In the genomic region with DNA sequence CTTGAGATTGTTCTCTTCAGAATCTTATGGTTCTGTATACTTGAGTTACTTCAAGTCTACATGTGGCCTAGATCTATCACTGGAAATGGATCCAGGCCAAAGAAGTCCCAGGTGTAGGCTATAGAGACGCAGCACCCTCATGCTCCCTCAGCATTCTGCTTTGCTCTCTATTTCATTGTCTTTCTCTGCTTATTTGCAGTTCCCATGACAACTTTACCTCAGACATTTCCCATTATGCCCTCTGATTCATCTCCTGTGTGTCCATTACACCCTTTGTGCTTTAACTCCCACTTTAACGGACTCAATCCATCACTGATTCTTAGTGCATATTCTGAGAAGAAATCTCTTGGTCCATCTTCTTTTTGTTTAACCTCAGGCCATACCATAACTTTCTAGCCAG, we compare ENCODE assay signal across 29 cellular contexts.
DNase-seq lines count a peak whose midpoint lies in the region; ATAC-seq, FAIRE-seq and TF ChIP-seq lines count a peak whose summit lies in the region.
"Had no signal": no experiment of that assay in that cellular context is flagged by ENCODE, and none has a peak within 500 bp of the region (broad histone marks: within the 10 kb centered on the region; RNA-seq: fewer than 3 reads in every experiment).

No MANE protein-coding gene starts in this region.

- no peaks in the 10 kb centered on the region for H3K9me2 ChIP-seq in PC-3 (replicated peaks; ENCODE audit: low read length)

- H4K20me1 ChIP-seq in PC-3 (ENCODE audit: low read length) (no peaks in the 10 kb centered on the region), endothelial cell of umbilical vein (replicated peaks; ENCODE audit: control insufficient read depth, extremely low read depth, insufficient read depth, low read length) (no peaks in the 10 kb centered on the region)

- no peak for TF ChIP-seq POLR2A in endothelial cell of umbilical vein (IDR thresholded peaks at IDR 0.05; ENCODE audit: low read depth, low read length)

- no peak overlapping the region for H3K4me2 ChIP-seq in PC-3 (ENCODE audit: low read length)
- H3K4me2 ChIP-seq in endothelial cell of umbilical vein (ENCODE audit: insufficient read depth, low read length), result no peak overlapping the region
- H3K4me2 ChIP-seq in trophoblast cell (ENCODE audit: low read length), result no peak overlapping the region

- H3F3A ChIP-seq in PC-3 (ENCODE audit: low read length, unreplicated experiment), result no peaks in the 10 kb centered on the region

- no peak overlapping the region for H3K14ac ChIP-seq in trophoblast cell (ENCODE audit: low read length)

- H3K27ac ChIP-seq in PC-3 (ENCODE audit: low read length), result no peak overlapping the region
- H3K27ac ChIP-seq in endothelial cell of umbilical vein (ENCODE audit: insufficient read depth, low read depth, low read length), result no peak overlapping the region
- H3K27ac ChIP-seq in trophoblast cell (ENCODE audit: low read depth, low read length), result peak overlapping the region; percentile 14
- H3K27ac ChIP-seq: HL-60, ovary, right atrium auricular region, SJSA1, spleen, transverse colon had no signal

- H4K8ac ChIP-seq in trophoblast cell (ENCODE audit: low read depth, low read length), result no peak overlapping the region

- H3K9ac ChIP-seq in PC-3 (ENCODE audit: low read length), result no peak overlapping the region
- H3K9ac ChIP-seq in endothelial cell of umbilical vein (replicated peaks; ENCODE audit: extremely low read depth, insufficient read depth, low read length), result no peak overlapping the region
- H3K9ac ChIP-seq in trophoblast cell (ENCODE audit: low read length), result no peak overlapping the region

- H2BK12ac ChIP-seq in trophoblast cell (ENCODE audit: low read length), result no peak overlapping the region

- intact Hi-C loops in PC-3 (cut with micrococcal nuclease), result no loop called here
- intact Hi-C loops in endothelial cell of umbilical vein (cut with micrococcal nuclease), result no loop called here

- H3K27me3 ChIP-seq in PC-3 (ENCODE audit: low read length) (no peaks in the 10 kb centered on the region), endothelial cell of umbilical vein (ENCODE audit: control insufficient read depth in 2 of 2, insufficient read depth in 2 of 2, low read length in 2 of 2) (no peaks in the 10 kb centered on the region), trophoblast cell (ENCODE audit: insufficient read depth, low read length) (no peaks in the 10 kb centered on the region)
- H3K27me3 ChIP-seq: ovary, right atrium auricular region, SJSA1, spleen, transverse colon had no signal

- H2AK5ac ChIP-seq in trophoblast cell (ENCODE audit: low read length), result no peak overlapping the region

- H2BK120ac ChIP-seq in trophoblast cell (ENCODE audit: insufficient read depth, low read length, poor library complexity), result no peak overlapping the region

- CTCF ChIA-PET in PC-3 (lab: Charles Lee) (no interaction called here), endothelial cell of umbilical vein (lab: Charles Lee) (no interaction called here)

- no peak overlapping the region for H3K4ac ChIP-seq in trophoblast cell (ENCODE audit: low read depth, low read length)

- no CpG with 5 or more reads among the region's 2 CpGs for WGBS in trophoblast cell (ENCODE audit: extremely low coverage, insufficient coverage, insufficient read length)

- H2BK5ac ChIP-seq in trophoblast cell (ENCODE audit: low read depth, low read length, poor library complexity), result no peak overlapping the region

- DNase-seq in HT1080 (ENCODE audit: low read depth) (peak; percentile 48), PC-3 (peak; percentile 24), endothelial cell of umbilical vein (ENCODE audit: low read depth, low spot score) (peak; percentile 42), trophoblast cell (peak; percentile 40 to 69), medulla oblongata (ENCODE audit: extremely low spot score) (no peak), OCI-M2 (lab: John Stamatoyannopoulos, UW; ENCODE audit: unreplicated experiment) (no peak)
- DNase-seq: activated CD4-positive, alpha-beta T cell treated with anti-CD3 and anti-CD28 coated beads, Interleukin-2, amount 50 U/mL, for 4 hours; activated naive CD4-positive, alpha-beta T cell treated with anti-CD3 and anti-CD28 coated beads, Interleukin-2, amount 50 U/mL, for 16 hours; amygdala; C1 segment of cervical spinal cord; central memory CD4-positive, alpha-beta T cell; COR-L47; hypothalamus; Kasumi-1; mucosa of descending colon; NCI-H1048; NCI-H1694 treated with DMSO at 0.1 percent for 48 hours; NCI-H2171 treated with DMSO at 0.1 percent for 48 hours; NCI-H524; ovary; spleen; stimulated activated CD4-positive, alpha-beta T cell treated with anti-CD3 and anti-CD28 coated beads, Interleukin-2, amount 100 ng/mL, for 48 hours; T-cell; transverse colon had no signal

- no peak overlapping the region for H3K18ac ChIP-seq in trophoblast cell (ENCODE audit: low read length)

- POLR2A ChIA-PET in PC-3 (lab: Charles Lee; ENCODE audit: unreplicated experiment), result no interaction called here
- POLR2A ChIA-PET in endothelial cell of umbilical vein (lab: Charles Lee), result no interaction called here

- no peaks in the 10 kb centered on the region for H3K79me2 ChIP-seq in PC-3 (ENCODE audit: low read length)
- H3K79me2 ChIP-seq in endothelial cell of umbilical vein (ENCODE audit: control insufficient read depth, insufficient read depth, low read length), result no peaks in the 10 kb centered on the region
- H3K79me2 ChIP-seq in trophoblast cell (ENCODE audit: control insufficient read depth, insufficient read depth, low read length, poor library complexity), result no peaks in the 10 kb centered on the region

- no peaks in the 10 kb centered on the region for H3K4me1 ChIP-seq in PC-3 (ENCODE audit: insufficient read depth, low read length)
- peaks cover 4% of the 10 kb centered on the region for H3K4me1 ChIP-seq in endothelial cell of umbilical vein (ENCODE audit: control insufficient read depth, extremely low read depth, insufficient read depth, low read length)
- H3K4me1 ChIP-seq in trophoblast cell (ENCODE audit: control insufficient read depth in 1 of 2, insufficient read depth in 2 of 2, low read length in 2 of 2), result peaks cover 0 to 2% of the 10 kb centered on the region in 2 experiments
- H3K4me1 ChIP-seq: right atrium auricular region, SJSA1, transverse colon had no signal

- no peak for ATAC-seq in PC-3
- ATAC-seq in GM18498 (IDR thresholded peaks at IDR 0.05; ENCODE audit: unreplicated experiment), result no peak
- ATAC-seq: mucosa of descending colon; natural killer cell treated with Interleukin-12 subunit alpha and Interleukin-12 subunit beta and Interleukin-15 and Interleukin-18, amount 100 ng/mL, for 72 hours; T-cell had no signal

- no peak for FAIRE-seq in endothelial cell of umbilical vein (lab: Jason Lieb, UNC)

- H2AFZ ChIP-seq in PC-3 (ENCODE audit: low read length) (peak overlapping the region; percentile 29; the same call in 1 of the 2 replicates), endothelial cell of umbilical vein (ENCODE audit: low read depth, low read length) (no peak overlapping the region), trophoblast cell (ENCODE audit: insufficient read depth, low read length, poor library complexity) (no peak overlapping the region)

- H3K23ac ChIP-seq in trophoblast cell (ENCODE audit: low read length), result no peak overlapping the region

- H3K36me3 ChIP-seq in PC-3 (ENCODE audit: low read depth, low read length), result no peaks in the 10 kb centered on the region
- no peaks in the 10 kb centered on the region for H3K36me3 ChIP-seq in endothelial cell of umbilical vein (ENCODE audit: control insufficient read depth in 2 of 2, extremely low read depth in 1 of 2, insufficient read depth in 2 of 2, low read length in 2 of 2)
- H3K36me3 ChIP-seq in trophoblast cell (ENCODE audit: control insufficient read depth in 1 of 2, insufficient read depth in 2 of 2, low read length in 2 of 2), result peaks cover 0 to 3% of the 10 kb centered on the region in 2 experiments
- H3K36me3 ChIP-seq: ovary, right atrium auricular region, SJSA1, spleen, transverse colon had no signal

- no peaks in the 10 kb centered on the region for H3K9me1 ChIP-seq in endothelial cell of umbilical vein (replicated peaks; ENCODE audit: control insufficient read depth, extremely low read depth, insufficient read depth, low read length)

- no peak for TF ChIP-seq CTCF in PC-3 (conservative IDR thresholded peaks at IDR 0.05; ENCODE audit: low read depth, low read length)
- no peak for TF ChIP-seq CTCF in endothelial cell of umbilical vein (IDR thresholded peaks at IDR 0.05; ENCODE audit: extremely low read depth in 1 of 2, insufficient read depth in 1 of 2, low read depth in 1 of 2, low read length in 2 of 2)

- H3K4me3 ChIP-seq in PC-3 (ENCODE audit: low read length), result no peak overlapping the region
- no peak overlapping the region for H3K4me3 ChIP-seq in endothelial cell of umbilical vein (replicated peaks in 1 of 3; ENCODE audit: insufficient read depth in 1 of 3, low read depth in 1 of 3, low read length in 3 of 3)
- H3K4me3 ChIP-seq in trophoblast cell (ENCODE audit: low read depth, low read length), result no peak overlapping the region
- H3K4me3 ChIP-seq: mucosa of descending colon, ovary, right atrium auricular region, SJSA1, spleen, transverse colon had no signal

- H3K9me3 ChIP-seq in PC-3 (ENCODE audit: low read length) (no peaks in the 10 kb centered on the region), endothelial cell of umbilical vein (replicated peaks; ENCODE audit: control insufficient read depth, insufficient read depth, low read length) (no peaks in the 10 kb centered on the region), trophoblast cell (ENCODE audit: insufficient read depth, low read depth, low read length) (peaks cover 5% of the 10 kb centered on the region)
- H3K9me3 ChIP-seq: ovary, right atrium auricular region, SJSA1, transverse colon had no signal

- H4K91ac ChIP-seq in trophoblast cell (ENCODE audit: low read depth, low read length), result no peak overlapping the region

- H3K79me1 ChIP-seq in trophoblast cell (ENCODE audit: low read length), result no peaks in the 10 kb centered on the region

- dilution Hi-C loops in endothelial cell of umbilical vein (cut with MboI; ENCODE audit: extremely low pct_ligation_motif_present, low sequenced_read_pairs), result no loop called here

- no peak overlapping the region for H4K12ac ChIP-seq in trophoblast cell (ENCODE audit: low read depth, low read length)

- BruUV-seq in PC-3 (replicated peaks; lab: Mats Ljungman, UMichigan), result no TSS peak
- no TSS peak for BruUV-seq in endothelial cell of umbilical vein (replicated peaks; lab: Mats Ljungman, UMichigan)

TF ChIP-seq in endothelial cell of umbilical vein, 7 proteins besides CTCF, POLR2A, EP300 and RAD21 (continues in another document):
- TF ChIP-seq MYC (IDR thresholded peaks at IDR 0.05; ENCODE audit: low read depth, low read length), result no peak
- TF ChIP-seq JUN (IDR thresholded peaks at IDR 0.05; ENCODE audit: borderline replicate concordance, insufficient read depth, insufficient read length, low read depth), result no peak
- TF ChIP-seq, protein P1, sequence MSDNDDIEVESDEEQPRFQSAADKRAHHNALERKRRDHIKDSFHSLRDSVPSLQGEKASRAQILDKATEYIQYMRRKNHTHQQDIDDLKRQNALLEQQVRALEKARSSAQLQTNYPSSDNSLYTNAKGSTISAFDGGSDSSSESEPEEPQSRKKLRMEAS (IDR thresholded peaks at IDR 0.05; ENCODE audit: insufficient read depth, insufficient read length), result no peak
- no peak for TF ChIP-seq GATA2 (IDR thresholded peaks at IDR 0.05; ENCODE audit: insufficient read depth, insufficient read length, low read depth, low read length)
- TF ChIP-seq EZH2 (IDR thresholded peaks at IDR 0.05; ENCODE audit: borderline replicate concordance, low read depth, low read length, severe bottlenecking), result no peak

Comparison
In these comparisons a context has a peak if more than half of its experiments do, and no peak if none do; other contexts are left out.
1. DNase-seq: peak in HT1080 (single experiment), PC-3 (single experiment), endothelial cell of umbilical vein (single experiment) and trophoblast cell (2 of 2); none in medulla oblongata (single experiment) and OCI-M2 (single experiment).